9 cellular contexts compared by ENCODE assay signal in genomic region chr1:91124989-91125417, GRCh38.
DNase-seq lines count a peak whose midpoint lies in the region; ATAC-seq and TF ChIP-seq lines count a peak whose summit lies in the region.
"Had no signal": no experiment of that assay in that cellular context is flagged by ENCODE, and none has a peak within 500 bp of the region (broad histone marks: within the 10 kb centered on the region; RNA-seq: fewer than 3 reads in every experiment).

No MANE protein-coding gene starts in this region.

- peaks cover 11% of the 10 kb centered on the region for H3K4me1 Mint-ChIP-seq in glutamatergic neuron (ENCODE audit: low read depth, unreplicated experiment)

- no peaks in the 10 kb centered on the region for H3K27me3 ChIP-seq in right cardiac atrium (ENCODE audit: control insufficient read depth, insufficient read depth)
- no peaks in the 10 kb centered on the region for H3K27me3 ChIP-seq in WERI-Rb-1 (ENCODE audit: insufficient read depth, low read depth, severe bottlenecking)
- H3K27me3 ChIP-seq: body of pancreas had no signal

- TF ChIP-seq CTCF in glutamatergic neuron (IDR thresholded peaks at IDR 0.05; ENCODE audit: partially characterized antibody, unreplicated experiment) (no peak), WERI-Rb-1 (IDR thresholded peaks at IDR 0.05; ENCODE audit: low read depth, low read length) (no peak)

- H3K4me3 Mint-ChIP-seq in glutamatergic neuron (ENCODE audit: unreplicated experiment): no peak overlapping the region

- H3K36me3 ChIP-seq in WERI-Rb-1: no peaks in the 10 kb centered on the region

- DNase-seq in Right ventricle myocardium superior (no peak), right cardiac atrium (no peak), M059J (ENCODE audit: low read depth) (peak; percentile 7), glutamatergic neuron (no peak), superior temporal gyrus (ENCODE audit: extremely low spot score) (peak; percentile 16), SHP77 treated with DMSO at 0.1 percent for 48 hours (lab: John Stamatoyannopoulos, UW) (no peak), WERI-Rb-1 (no peak), NCI-H446 treated with DMSO at 0.1 percent for 48 hours (lab: John Stamatoyannopoulos, UW) (no peak)

- H3K9me3 ChIP-seq in right cardiac atrium (ENCODE audit: control insufficient read depth, low read length) (no peaks in the 10 kb centered on the region), WERI-Rb-1 (ENCODE audit: severe bottlenecking) (no peaks in the 10 kb centered on the region)
- H3K9me3 ChIP-seq: body of pancreas had no signal

- WGBS in right cardiac atrium: 52% methylated on average over 3 of the region's 3 CpGs

- ATAC-seq in Right ventricle myocardium superior (ENCODE audit: poor library complexity) (peak; percentile 59), right cardiac atrium (no peak)
- ATAC-seq: body of pancreas had no signal

- no peaks in the 10 kb centered on the region for H3K36me3 Mint-ChIP-seq in glutamatergic neuron (ENCODE audit: unreplicated experiment)

- peaks cover 4% of the 10 kb centered on the region for H3K9me3 Mint-ChIP-seq in glutamatergic neuron (ENCODE audit: unreplicated experiment)

- H3K27ac ChIP-seq in right cardiac atrium (ENCODE audit: low read length) (no peak overlapping the region), WERI-Rb-1 (no peak overlapping the region)
- H3K27ac ChIP-seq: body of pancreas had no signal

- intact Hi-C loops in Right ventricle myocardium superior (cut with DNase I) (no loop called here), right cardiac atrium (cut with DNase I) (no loop called here)

- no peaks in the 10 kb centered on the region for H3K4me1 ChIP-seq in right cardiac atrium (ENCODE audit: control insufficient read depth, insufficient read depth, low read length)
- H3K4me1 ChIP-seq: body of pancreas had no signal

- peak overlapping the region; percentile 29 for H3K27ac Mint-ChIP-seq in glutamatergic neuron (ENCODE audit: unreplicated experiment)

- no peaks in the 10 kb centered on the region for H3K27me3 Mint-ChIP-seq in glutamatergic neuron (ENCODE audit: unreplicated experiment)

- H3K4me3 ChIP-seq in right cardiac atrium (ENCODE audit: low read length): no peak overlapping the region
- no peak overlapping the region for H3K4me3 ChIP-seq in WERI-Rb-1 (ENCODE audit: low read depth, low read length)
- H3K4me3 ChIP-seq: body of pancreas had no signal

Comparison
In these comparisons a context has a peak if more than half of its experiments do, and no peak if none do; other contexts are left out.
1. DNase-seq: peak in M059J (single experiment) and superior temporal gyrus (single experiment); none in Right ventricle myocardium superior (single experiment), right cardiac atrium (0 of 3), glutamatergic neuron (single experiment), SHP77 treated with DMSO at 0.1 percent for 48 hours (single experiment), WERI-Rb-1 (single experiment) and NCI-H446 treated with DMSO at 0.1 percent for 48 hours (single experiment).